ENCODE assay signal across 18 cellular contexts in the genomic region with DNA sequence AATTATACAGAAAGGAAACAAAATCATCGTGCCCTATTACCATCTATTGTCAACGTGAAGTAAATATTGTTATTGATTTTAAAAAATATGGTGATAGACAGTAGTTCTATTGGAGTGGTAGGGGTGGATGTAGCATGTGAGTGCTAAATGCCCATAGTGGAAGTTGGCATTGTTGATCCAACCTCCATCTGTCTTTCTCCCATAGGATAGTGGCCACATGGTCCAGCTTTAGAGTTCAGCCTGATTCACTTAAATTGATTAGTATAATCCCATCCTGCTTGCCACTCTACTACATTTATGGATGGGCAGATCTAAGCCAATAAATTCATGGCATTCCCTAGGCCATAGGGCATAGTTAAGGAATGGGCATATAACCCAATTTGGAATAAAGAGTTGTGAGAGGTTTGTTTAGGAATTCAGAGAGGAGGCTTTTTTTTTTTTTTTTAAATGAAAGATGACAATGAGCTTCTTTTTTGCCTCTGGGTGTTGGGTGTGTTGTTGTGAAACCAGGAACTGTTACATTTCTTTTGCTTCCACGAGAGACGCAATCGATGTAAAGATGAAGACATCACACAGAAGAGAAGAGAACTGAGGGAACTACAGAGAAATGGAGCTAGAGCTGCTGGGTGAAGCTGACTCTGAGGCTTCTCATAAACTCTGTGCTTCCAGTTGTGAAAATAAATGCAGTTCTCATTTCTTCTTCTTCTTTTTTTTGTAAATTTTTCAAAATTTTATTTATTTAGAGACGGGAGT. TPM values are rescaled to one million over a fixed set of nuclear protein-coding genes. Genes with fewer than 3 reads are reported as not detected.
DNase-seq lines count a peak whose midpoint lies in the region; ATAC-seq, FAIRE-seq and TF ChIP-seq lines count a peak whose summit lies in the region.
"Had no signal": no experiment of that assay in that cellular context is flagged by ENCODE, and none has a peak within 500 bp of the region (broad histone marks: within the 10 kb centered on the region; RNA-seq: fewer than 3 reads in every experiment).

No MANE protein-coding gene starts in this region.

- H3K4me2 ChIP-seq in mammary epithelial cell (ENCODE audit: insufficient read depth, low read depth, low read length) (peak overlapping the region; percentile 26), trophoblast cell (ENCODE audit: low read length) (no peak overlapping the region)

- H3K4me3 ChIP-seq in mammary epithelial cell (replicated peaks in 1 of 3; ENCODE audit: insufficient read depth in 1 of 3, low read depth in 2 of 3, low read length in 3 of 3) (no peak overlapping the region), trophoblast cell (ENCODE audit: low read depth, low read length) (no peak overlapping the region)

- H4K91ac ChIP-seq in trophoblast cell (ENCODE audit: low read depth, low read length) = no peak overlapping the region

- no peak overlapping the region for H3K14ac ChIP-seq in trophoblast cell (ENCODE audit: low read length)

- no peaks in the 10 kb centered on the region for H3K36me3 ChIP-seq in mammary epithelial cell (ENCODE audit: insufficient read depth, low read length)
- H3K36me3 ChIP-seq in trophoblast cell (ENCODE audit: control insufficient read depth in 1 of 2, insufficient read depth in 2 of 2, low read length in 2 of 2) = no peaks in the 10 kb centered on the region

- in situ Hi-C loops in mammary epithelial cell (cut with MboI; ENCODE audit: low sequenced_read_pairs in 2 of 2) = no loop called here

- no peak overlapping the region for H3K4ac ChIP-seq in trophoblast cell (ENCODE audit: low read depth, low read length)

- H3K27ac ChIP-seq in mammary epithelial cell (ENCODE audit: insufficient read depth, low read depth, low read length) (no peak overlapping the region), trophoblast cell (ENCODE audit: low read depth, low read length) (no peak overlapping the region)
- H3K27ac ChIP-seq: C4-2B had no signal

- H3K4me1 ChIP-seq in mammary epithelial cell (ENCODE audit: insufficient read depth, low read length) (peaks cover 9% of the 10 kb centered on the region), trophoblast cell (ENCODE audit: control insufficient read depth in 1 of 2, insufficient read depth in 2 of 2, low read length in 2 of 2) (peaks cover 0 to 5% of the 10 kb centered on the region in 2 experiments)

- no peaks in the 10 kb centered on the region for H4K20me1 ChIP-seq in mammary epithelial cell (ENCODE audit: insufficient read depth, low read length)

- no peaks in the 10 kb centered on the region for H3K79me2 ChIP-seq in mammary epithelial cell (ENCODE audit: insufficient read depth, low read length)
- H3K79me2 ChIP-seq in trophoblast cell (ENCODE audit: control insufficient read depth, insufficient read depth, low read length, poor library complexity) = no peaks in the 10 kb centered on the region

- ATAC-seq in HG03442 (IDR thresholded peaks at IDR 0.05; ENCODE audit: unreplicated experiment) (no peak), HG03025 (IDR thresholded peaks at IDR 0.05; ENCODE audit: low FRiP score, unreplicated experiment) (no peak)
- ATAC-seq: activated T-cell treated with anti-CD3 and anti-CD28 coated beads, Interleukin-2, amount 50 U/mL, for 4 hours; HCT116 had no signal

- FAIRE-seq in GM19239 (lab: Jason Lieb, UNC) = peak; percentile 73
- FAIRE-seq: TTC549 had no signal

- no peak overlapping the region for H4K12ac ChIP-seq in trophoblast cell (ENCODE audit: low read depth, low read length)

- CTCF ChIA-PET in mammary epithelial cell (lab: Charles Lee; ENCODE audit: low non-redundant PET) = no interaction called here

- no peak overlapping the region for H2BK5ac ChIP-seq in trophoblast cell (ENCODE audit: low read depth, low read length, poor library complexity)

- no peak overlapping the region for H2BK12ac ChIP-seq in trophoblast cell (ENCODE audit: low read length)

- no peak overlapping the region for H2BK120ac ChIP-seq in trophoblast cell (ENCODE audit: insufficient read depth, low read length, poor library complexity)

- no peak overlapping the region for H4K8ac ChIP-seq in trophoblast cell (ENCODE audit: low read depth, low read length)

- H3K18ac ChIP-seq in trophoblast cell (ENCODE audit: low read length) = no peak overlapping the region

- DNase-seq in GM19239 (ENCODE audit: insufficient read length, low spot score) (no peak), NCI-H524 treated with DMSO at 0.1 percent for 48 hours (lab: John Stamatoyannopoulos, UW) (peak; percentile 47), mammary epithelial cell (no peak), trophoblast cell (peak; percentile 10 to 53), NCI-H446 treated with DMSO at 0.1 percent for 48 hours (lab: John Stamatoyannopoulos, UW) (no peak)
- DNase-seq: activated T-cell treated with anti-CD3 and anti-CD28 coated beads, Interleukin-2, amount 50 U/mL, for 4 hours; foreskin melanocyte; NCI-H1105; NCI-H2171; NK-92 treated with Interleukin-12 subunit alpha and Interleukin-12 subunit beta, amount 100 ng/mL, for 24 hours; occipital lobe; SHP77 treated with DMSO at 0.1 percent for 48 hours; stimulated activated CD4-positive, alpha-beta T cell treated with anti-CD3 and anti-CD28 coated beads, Interleukin-4, amount 100 ng/mL, for 24 hours had no signal

- H3K27me3 ChIP-seq in mammary epithelial cell (ENCODE audit: insufficient read depth, low read length) (no peaks in the 10 kb centered on the region), trophoblast cell (ENCODE audit: insufficient read depth, low read length) (no peaks in the 10 kb centered on the region)

- BruUV-seq in mammary epithelial cell (replicated peaks; lab: Mats Ljungman, UMichigan) = no TSS peak

- no peak overlapping the region for H2AFZ ChIP-seq in mammary epithelial cell (ENCODE audit: low read depth, low read length)
- no peak overlapping the region for H2AFZ ChIP-seq in trophoblast cell (ENCODE audit: insufficient read depth, low read length, poor library complexity)

- H3K9ac ChIP-seq in mammary epithelial cell (ENCODE audit: insufficient read depth, low read length) (no peak overlapping the region), trophoblast cell (ENCODE audit: low read length) (no peak overlapping the region)

- H3K23ac ChIP-seq in trophoblast cell (ENCODE audit: low read length) = no peak overlapping the region

- dilution Hi-C loops in mammary epithelial cell (cut with HindIII; ENCODE audit: low sequenced_read_pairs) = no loop called here

- no peak for TF ChIP-seq CTCF in mammary epithelial cell (conservative IDR thresholded peaks at IDR 0.05 in 1 of 2, IDR thresholded peaks at IDR 0.05 in 1 of 2; ENCODE audit: extremely low read depth in 1 of 2, insufficient read depth in 1 of 2, low read depth in 1 of 2, low read length in 2 of 2)

- H2AK5ac ChIP-seq in trophoblast cell (ENCODE audit: low read length) = no peak overlapping the region

- WGBS in mammary epithelial cell (ENCODE audit: low coverage, missing lambda C conversion rate) = 42% methylated on average over 6 of the region's 6 CpGs
- no CpG with 5 or more reads among the region's 6 CpGs for WGBS in trophoblast cell (ENCODE audit: extremely low coverage, insufficient coverage, insufficient read length)

- no peaks in the 10 kb centered on the region for H3K79me1 ChIP-seq in trophoblast cell (ENCODE audit: low read length)

- intact Hi-C loops in mammary epithelial cell (cut with micrococcal nuclease) = no loop called here

- no peaks in the 10 kb centered on the region for H3K9me3 ChIP-seq in mammary epithelial cell (replicated peaks; ENCODE audit: insufficient read depth, low read length)
- no peaks in the 10 kb centered on the region for H3K9me3 ChIP-seq in trophoblast cell (ENCODE audit: insufficient read depth, low read depth, low read length)

RNA-seq across cellular contexts. Expression of gene CHD1, which starts 12.5 kb away (rescaled TPM):
- total RNA-seq in mammary epithelial cell = 10 to 100 TPM; 34.9 to 39.8 TPM
- polyA plus RNA-seq in mammary epithelial cell = 11.6 TPM
- 49.4 TPM for polyA minus RNA-seq in mammary epithelial cell
- polyA plus RNA-seq in trophoblast cell (2013) = 22.7 and 24.0 TPM in 2 replicates

Comparison
In these comparisons a context has a peak if more than half of its experiments do, and no peak if none do; other contexts are left out.
1. DNase-seq: peak in NCI-H524 treated with DMSO at 0.1 percent for 48 hours (single experiment) and trophoblast cell (2 of 2); none in GM19239 (single experiment), mammary epithelial cell (single experiment) and NCI-H446 treated with DMSO at 0.1 percent for 48 hours (single experiment).